9 cellular contexts compared by ENCODE assay signal in the genomic region with DNA sequence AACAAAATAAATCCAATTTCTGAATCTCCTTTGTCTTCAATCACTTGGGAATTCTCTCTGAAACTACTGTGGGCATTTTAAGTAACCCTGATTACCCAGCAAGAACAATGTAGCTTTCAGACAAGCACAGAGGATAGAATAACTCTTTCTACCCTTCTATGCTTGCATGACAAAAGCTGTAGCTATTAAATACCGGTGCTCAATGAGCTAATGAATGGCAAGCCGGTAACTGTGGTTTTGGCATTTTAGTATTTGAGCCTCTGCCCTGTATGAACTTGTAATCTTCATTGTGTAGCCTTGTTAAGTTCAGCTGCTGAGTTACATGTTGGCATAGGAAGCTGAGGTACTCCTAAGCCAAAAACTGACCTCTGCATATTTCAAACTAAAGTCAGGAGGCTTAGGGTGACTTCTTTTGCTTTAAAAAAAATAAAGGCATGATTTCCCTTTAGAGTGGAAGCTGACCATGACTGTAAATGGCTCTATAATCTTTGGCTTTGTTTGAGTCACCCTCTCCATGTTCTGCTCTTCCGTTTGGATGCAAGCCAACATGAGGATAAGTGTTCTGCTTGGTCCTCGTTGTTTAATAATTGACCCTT.
DNase-seq lines count a peak whose midpoint lies in the region; ATAC-seq, FAIRE-seq and TF ChIP-seq lines count a peak whose summit lies in the region.
"Had no signal": no experiment of that assay in that cellular context is flagged by ENCODE, and none has a peak within 500 bp of the region (broad histone marks: within the 10 kb centered on the region; RNA-seq: fewer than 3 reads in every experiment).

No MANE protein-coding gene starts in this region.

- H3K9me3 Mint-ChIP-seq in activated CD8-positive, alpha-beta memory T cell treated with anti-CD3 and anti-CD28 coated beads, Interleukin-2, amount 10 ng/mL, durations not matched to agents 7 days and 5 days (ENCODE audit: low read depth): peaks cover 5% of the 10 kb centered on the region
- H3K9me3 Mint-ChIP-seq in activated CD4-positive, alpha-beta memory T cell treated with anti-CD3 and anti-CD28 coated beads, Interleukin-2, amount 10 ng/mL, durations not matched to agents 7 days and 5 days: no peaks in the 10 kb centered on the region

- no peak overlapping the region for H3K4me3 Mint-ChIP-seq in activated CD8-positive, alpha-beta memory T cell treated with anti-CD3 and anti-CD28 coated beads, Interleukin-2, amount 10 ng/mL, durations not matched to agents 7 days and 5 days
- H3K4me3 Mint-ChIP-seq in activated CD4-positive, alpha-beta memory T cell treated with anti-CD3 and anti-CD28 coated beads, Interleukin-2, amount 10 ng/mL, durations not matched to agents 7 days and 5 days: no peak overlapping the region

- peak overlapping the region; percentile 80 to 86 for H3K27ac ChIP-seq in tibial artery

- ATAC-seq in activated CD8-positive, alpha-beta memory T cell treated with anti-CD3 and anti-CD28 coated beads, Interleukin-2, amount 10 ng/mL, durations not matched to agents 7 days and 5 days: no peak

- DNase-seq in activated CD8-positive, alpha-beta memory T cell treated with anti-CD3 and anti-CD28 coated beads, Interleukin-2, amount 10 ng/mL, durations not matched to agents 7 days and 5 days: no peak
- DNase-seq in activated CD8-positive, alpha-beta memory T cell treated with anti-CD3 and anti-CD28 coated beads, Interleukin-2, amount 50 U/mL, for 48 hours: no peak
- no peak for DNase-seq in activated CD4-positive, alpha-beta memory T cell treated with anti-CD3 and anti-CD28 coated beads, Interleukin-2, amount 10 ng/mL, durations not matched to agents 7 days and 5 days
- DNase-seq in hepatic stellate cell (ENCODE audit: low spot score): peak; percentile 43
- no peak for DNase-seq in tibial artery
- no peak for DNase-seq in GM12892 (ENCODE audit: insufficient read length)
- DNase-seq in GM03348 (ENCODE audit: low spot score): no peak
- no peak for DNase-seq in HEK293T (ENCODE audit: extremely low spot score)

- TF ChIP-seq CTCF in tibial artery (IDR thresholded peaks at IDR 0.05): no peak

- POLR2A ChIA-PET in activated CD4-positive, alpha-beta memory T cell treated with anti-CD3 and anti-CD28 coated beads, Interleukin-2, amount 10 ng/mL, durations not matched to agents 7 days and 5 days (lab: Charles Lee): interaction anchor here (1.0 to 8.2 kb wide), 14 partner anchors 12 to 237 kb away, joined by 3 to 80 read pairs (median 7); partner anchors contain the start of genes HIF1A and SNAPC1
- POLR2A ChIA-PET in HEK293T (lab: Yijun Ruan, JAX): no interaction called here

- peaks cover 77% of the 10 kb centered on the region for H3K4me1 Mint-ChIP-seq in activated CD8-positive, alpha-beta memory T cell treated with anti-CD3 and anti-CD28 coated beads, Interleukin-2, amount 10 ng/mL, durations not matched to agents 7 days and 5 days
- H3K4me1 Mint-ChIP-seq in activated CD4-positive, alpha-beta memory T cell treated with anti-CD3 and anti-CD28 coated beads, Interleukin-2, amount 10 ng/mL, durations not matched to agents 7 days and 5 days: peaks cover 79% of the 10 kb centered on the region

- H3K36me3 Mint-ChIP-seq in activated CD8-positive, alpha-beta memory T cell treated with anti-CD3 and anti-CD28 coated beads, Interleukin-2, amount 10 ng/mL, durations not matched to agents 7 days and 5 days: peaks cover 68% of the 10 kb centered on the region
- H3K36me3 Mint-ChIP-seq in activated CD4-positive, alpha-beta memory T cell treated with anti-CD3 and anti-CD28 coated beads, Interleukin-2, amount 10 ng/mL, durations not matched to agents 7 days and 5 days (ENCODE audit: low read depth): peaks cover 65% of the 10 kb centered on the region

- H3K4me1 ChIP-seq in tibial artery: peaks cover 9 to 53% (median 37%) of the 10 kb centered on the region in 4 donors

- TF ChIP-seq POLR2A in GM12892 (IDR thresholded peaks at IDR 0.05; ENCODE audit: low read depth, low read length): no peak

- CTCF ChIA-PET in activated CD8-positive, alpha-beta memory T cell treated with anti-CD3 and anti-CD28 coated beads, Interleukin-2, amount 10 ng/mL, durations not matched to agents 7 days and 5 days (lab: Charles Lee): interaction anchor here (1.0 to 4.3 kb wide), 7 partner anchors 9 to 239 kb away, joined by 3 to 28 read pairs (median 4); no protein-coding TSS in a partner anchor
- CTCF ChIA-PET in activated CD4-positive, alpha-beta memory T cell treated with anti-CD3 and anti-CD28 coated beads, Interleukin-2, amount 10 ng/mL, durations not matched to agents 7 days and 5 days (lab: Charles Lee): interaction anchor here (1.1 to 2.7 kb wide), 6 partner anchors 9 to 201 kb away, joined by 3 to 8 read pairs (median 4); no protein-coding TSS in a partner anchor
- CTCF ChIA-PET in HEK293T (lab: Yijun Ruan, JAX): no interaction called here

- intact Hi-C loops in tibial artery (cut with DNase I; ENCODE audit: low total_unique reads): loop anchor here (2.0 kb wide), 1 partner anchor 22 kb away; no protein-coding TSS in a partner anchor

- no peak overlapping the region for H3K4me3 ChIP-seq in tibial artery

- no peaks in the 10 kb centered on the region for H3K36me3 ChIP-seq in tibial artery

- H3K27me3 Mint-ChIP-seq in activated CD8-positive, alpha-beta memory T cell treated with anti-CD3 and anti-CD28 coated beads, Interleukin-2, amount 10 ng/mL, durations not matched to agents 7 days and 5 days: no peaks in the 10 kb centered on the region
- H3K27me3 Mint-ChIP-seq in activated CD4-positive, alpha-beta memory T cell treated with anti-CD3 and anti-CD28 coated beads, Interleukin-2, amount 10 ng/mL, durations not matched to agents 7 days and 5 days: no peaks in the 10 kb centered on the region

- H3K27me3 ChIP-seq in tibial artery: no peaks in the 10 kb centered on the region

- FAIRE-seq in GM12892 (lab: Jason Lieb, UNC): no peak
- FAIRE-seq: TTC549 had no signal

- no peaks in the 10 kb centered on the region for H3K9me3 ChIP-seq in tibial artery

- peak overlapping the region; percentile 61 for H3K27ac Mint-ChIP-seq in activated CD8-positive, alpha-beta memory T cell treated with anti-CD3 and anti-CD28 coated beads, Interleukin-2, amount 10 ng/mL, durations not matched to agents 7 days and 5 days
- peak overlapping the region; percentile 72 for H3K27ac Mint-ChIP-seq in activated CD4-positive, alpha-beta memory T cell treated with anti-CD3 and anti-CD28 coated beads, Interleukin-2, amount 10 ng/mL, durations not matched to agents 7 days and 5 days

TF ChIP-seq in HEK293T, 16 proteins besides CTCF, POLR2A, EP300 and RAD21:
- TF ChIP-seq FOXK2 (IDR thresholded peaks at IDR 0.05): no peak
- TF ChIP-seq TARDBP (IDR thresholded peaks at IDR 0.05): no peak
- TF ChIP-seq FOXA1 (IDR thresholded peaks at IDR 0.05): no peak
- TF ChIP-seq ARNT (IDR thresholded peaks at IDR 0.05): no peak
- no peak for TF ChIP-seq LEF1 (IDR thresholded peaks at IDR 0.05; ENCODE audit: borderline replicate concordance)
